In the genomic region with DNA sequence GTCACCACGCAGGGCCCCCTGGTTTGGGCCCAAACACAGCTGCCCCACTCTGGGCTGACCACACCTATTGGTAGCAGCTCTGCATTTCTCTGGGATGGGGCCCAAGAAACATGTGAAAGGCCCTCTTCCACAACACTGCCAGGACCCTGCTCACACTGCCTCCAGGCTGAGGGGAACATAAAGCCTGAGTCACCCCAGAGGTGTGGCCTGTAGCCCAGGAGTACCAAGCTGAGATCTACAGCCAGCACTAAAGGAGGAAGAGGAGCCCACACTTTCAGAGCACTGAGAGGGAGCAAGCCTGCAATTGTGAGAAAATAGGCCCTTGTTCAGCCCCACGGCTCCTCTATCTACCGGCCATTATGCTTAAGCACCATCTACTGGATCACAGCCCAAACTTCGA, we compare ENCODE assay signal across 24 cellular contexts. TPM values are rescaled to one million over a fixed set of nuclear protein-coding genes. Genes with fewer than 3 reads are reported as not detected.
DNase-seq lines count a peak whose midpoint lies in the region; ATAC-seq and TF ChIP-seq lines count a peak whose summit lies in the region.
"Had no signal": no experiment of that assay in that cellular context is flagged by ENCODE, and none has a peak within 500 bp of the region (broad histone marks: within the 10 kb centered on the region; RNA-seq: fewer than 3 reads in every experiment).

No MANE protein-coding gene starts in this region.

- CTCF ChIA-PET in activated naive CD4-positive, alpha-beta T cell treated with anti-CD3 and anti-CD28 coated beads, Interleukin-2, amount 10 ng/mL, durations not matched to agents 7 days and 5 days (lab: Charles Lee) = interaction anchor here (1.0 to 2.4 kb wide), 6 partner anchors 10 to 212 kb away, joined by 3 to 18 read pairs (median 5); a partner anchor contains a TSS
- CTCF ChIA-PET in HCT116 (lab: Charles Lee) = no interaction called here

- H3K4me2 ChIP-seq in HCT116 (ENCODE audit: low read length) = no peak overlapping the region

- ATAC-seq in HCT116 = peak; percentile 30; the same call in 1 of the 2 replicates
- peak; percentile 42 for ATAC-seq in activated T-helper 17 cell treated with anti-CD3 and anti-CD28 coated beads, Interleukin-2, amount 50 U/mL, for 72 hours (replicated peaks)
- peak; percentile 33 to 52 for ATAC-seq in stimulated activated naive B cell treated with anti-CD40 and anti-IgM and Interleukin-4, amounts not matched to agents 10 μg/mL and 1 μg/mL and 100 μg/mL, for 72 hours (replicated peaks)
- no peak for ATAC-seq in GM21576 (IDR thresholded peaks at IDR 0.05; ENCODE audit: unreplicated experiment)
- ATAC-seq: gastrocnemius medialis; HepG2; naive thymus-derived CD8-positive, alpha-beta T cell; sciatic nerve had no signal

- peaks cover 15% of the 10 kb centered on the region for H3K4me1 Mint-ChIP-seq in activated naive CD4-positive, alpha-beta T cell treated with anti-CD3 and anti-CD28 coated beads, Interleukin-2, amount 10 ng/mL, durations not matched to agents 7 days and 5 days
- no peaks in the 10 kb centered on the region for H3K4me1 Mint-ChIP-seq in activated T-helper 17 cell treated with anti-CD3 and anti-CD28 coated beads, Interleukin-2, amount 50 U/mL, for 72 hours
- peaks cover 6 to 19% of the 10 kb centered on the region in 2 donors for H3K4me1 Mint-ChIP-seq in stimulated activated naive B cell treated with anti-CD40 and anti-IgM and Interleukin-4, amounts not matched to agents 10 μg/mL and 1 μg/mL and 100 μg/mL, for 72 hours

- no peak overlapping the region for H3K27ac ChIP-seq in HCT116 (ENCODE audit: low read depth, low read length)
- H3K27ac ChIP-seq: gastrocnemius medialis, GM23248, ovary, thoracic aorta, VCaP had no signal

- TF ChIP-seq POLR2A in HCT116 (IDR thresholded peaks at IDR 0.05; ENCODE audit: borderline replicate concordance, extremely low read depth, insufficient read depth, insufficient read length) = no peak

- 0 out of 2 replicates have a peak, but pooled peaks cover 3% of the 10 kb centered on the region for H3K27me3 ChIP-seq in HCT116 (ENCODE audit: insufficient read depth, low read length)
- H3K27me3 ChIP-seq: gastrocnemius medialis, ovary had no signal

- no peak overlapping the region for H3K4me3 Mint-ChIP-seq in activated naive CD4-positive, alpha-beta T cell treated with anti-CD3 and anti-CD28 coated beads, Interleukin-2, amount 10 ng/mL, durations not matched to agents 7 days and 5 days
- H3K4me3 Mint-ChIP-seq in activated T-helper 17 cell treated with anti-CD3 and anti-CD28 coated beads, Interleukin-2, amount 50 U/mL, for 72 hours = no peak overlapping the region
- no peak overlapping the region for H3K4me3 Mint-ChIP-seq in stimulated activated naive B cell treated with anti-CD40 and anti-IgM and Interleukin-4, amounts not matched to agents 10 μg/mL and 1 μg/mL and 100 μg/mL, for 72 hours
- H3K4me3 Mint-ChIP-seq: naive thymus-derived CD8-positive, alpha-beta T cell had no signal

- no peaks in the 10 kb centered on the region for H3K36me3 Mint-ChIP-seq in activated naive CD4-positive, alpha-beta T cell treated with anti-CD3 and anti-CD28 coated beads, Interleukin-2, amount 10 ng/mL, durations not matched to agents 7 days and 5 days
- no peaks in the 10 kb centered on the region for H3K36me3 Mint-ChIP-seq in activated T-helper 17 cell treated with anti-CD3 and anti-CD28 coated beads, Interleukin-2, amount 50 U/mL, for 72 hours (ENCODE audit: low read depth)
- no peaks in the 10 kb centered on the region for H3K36me3 Mint-ChIP-seq in stimulated activated naive B cell treated with anti-CD40 and anti-IgM and Interleukin-4, amounts not matched to agents 10 μg/mL and 1 μg/mL and 100 μg/mL, for 72 hours
- H3K36me3 Mint-ChIP-seq: naive thymus-derived CD8-positive, alpha-beta T cell had no signal

- H3K4me3 ChIP-seq in HCT116 (replicated peaks in 1 of 2; ENCODE audit: low read depth in 1 of 2, low read length in 2 of 2) = no peak overlapping the region
- H3K4me3 ChIP-seq: gastrocnemius medialis, GM23248, ovary, thoracic aorta had no signal

- no peak for TF ChIP-seq RAD21 in HCT116 (IDR thresholded peaks at IDR 0.05; ENCODE audit: low read depth)

- H2AFZ ChIP-seq in HCT116 (ENCODE audit: low read depth, low read length, poor library complexity, severe bottlenecking) = no peak overlapping the region
- H2AFZ ChIP-seq: GM23248 had no signal

- no peaks in the 10 kb centered on the region for H3K27me3 Mint-ChIP-seq in activated naive CD4-positive, alpha-beta T cell treated with anti-CD3 and anti-CD28 coated beads, Interleukin-2, amount 10 ng/mL, durations not matched to agents 7 days and 5 days
- no peaks in the 10 kb centered on the region for H3K27me3 Mint-ChIP-seq in activated T-helper 17 cell treated with anti-CD3 and anti-CD28 coated beads, Interleukin-2, amount 50 U/mL, for 72 hours
- peaks cover 0 to 3% of the 10 kb centered on the region in 2 donors for H3K27me3 Mint-ChIP-seq in stimulated activated naive B cell treated with anti-CD40 and anti-IgM and Interleukin-4, amounts not matched to agents 10 μg/mL and 1 μg/mL and 100 μg/mL, for 72 hours
- H3K27me3 Mint-ChIP-seq: naive thymus-derived CD8-positive, alpha-beta T cell had no signal

- no peaks in the 10 kb centered on the region for H3K9me3 Mint-ChIP-seq in activated naive CD4-positive, alpha-beta T cell treated with anti-CD3 and anti-CD28 coated beads, Interleukin-2, amount 10 ng/mL, durations not matched to agents 7 days and 5 days
- H3K9me3 Mint-ChIP-seq in activated T-helper 17 cell treated with anti-CD3 and anti-CD28 coated beads, Interleukin-2, amount 50 U/mL, for 72 hours = no peaks in the 10 kb centered on the region
- H3K9me3 Mint-ChIP-seq in stimulated activated naive B cell treated with anti-CD40 and anti-IgM and Interleukin-4, amounts not matched to agents 10 μg/mL and 1 μg/mL and 100 μg/mL, for 72 hours = no peaks in the 10 kb centered on the region
- H3K9me3 Mint-ChIP-seq: naive thymus-derived CD8-positive, alpha-beta T cell had no signal

- no peaks in the 10 kb centered on the region for H4K20me1 ChIP-seq in HCT116 (ENCODE audit: insufficient read depth)

- no peak for TF ChIP-seq CTCF in HCT116 (IDR thresholded peaks at IDR 0.05 in 2 of 3, conservative IDR thresholded peaks at IDR 0.05 in 1 of 3; ENCODE audit: borderline replicate concordance in 1 of 3, insufficient read depth in 1 of 3, low read depth in 2 of 3, low read length in 2 of 3)

- peak; percentile 28 for DNase-seq in activated naive CD4-positive, alpha-beta T cell treated with anti-CD3 and anti-CD28 coated beads, Interleukin-2, amount 10 ng/mL, durations not matched to agents 7 days and 5 days
- DNase-seq in activated naive CD4-positive, alpha-beta T cell (lab: John Stamatoyannopoulos, UW) = no peak
- DNase-seq in HCT116 (ENCODE audit: low read depth, low spot score) (no peak), dedifferentiated amniotic fluid mesenchymal stem cell (ENCODE audit: extremely low spot score) (no peak), NCI-H1694 (lab: John Stamatoyannopoulos, UW) (no peak)
- no peak for DNase-seq in stimulated activated naive B cell treated with anti-CD40 and anti-IgM and Interleukin-4, amounts not matched to agents 10 μg/mL and 1 μg/mL and 100 μg/mL, for 72 hours
- DNase-seq: Calu3, caudate nucleus, gastrocnemius medialis, GDM1, GM23248, mesendoderm, NCI-H187, NCI-H345, ovary, Right ventricle myocardium superior had no signal

- no peaks in the 10 kb centered on the region for H3K9me3 ChIP-seq in HCT116 (ENCODE audit: control insufficient read depth in 1 of 2, insufficient read depth in 1 of 2, low read depth in 1 of 2, low read length in 2 of 2)
- H3K9me3 ChIP-seq: gastrocnemius medialis, ovary, thoracic aorta had no signal

- no peaks in the 10 kb centered on the region for H3K9me2 ChIP-seq in HCT116 (ENCODE audit: insufficient read depth)

- H3K36me3 ChIP-seq in HCT116 (ENCODE audit: control insufficient read depth in 1 of 2, insufficient read depth in 2 of 2, low read length in 2 of 2) = no peaks in the 10 kb centered on the region
- H3K36me3 ChIP-seq: gastrocnemius medialis, ovary, thoracic aorta had no signal

- RAD21 ChIA-PET in HCT116 (lab: Charles Lee; ENCODE audit: low non-redundant PET in 1 of 2, low total read pairs in 2 of 2, uncharacterized antibody in 2 of 2, unreplicated experiment in 2 of 2) = no interaction called here

- no TSS peak for BruUV-seq in HCT116 (replicated peaks; lab: Mats Ljungman, UMichigan)

- no peaks in the 10 kb centered on the region for H3K4me1 ChIP-seq in HCT116 (ENCODE audit: control insufficient read depth in 1 of 2, insufficient read depth in 2 of 2, low read length in 2 of 2)
- H3K4me1 ChIP-seq: gastrocnemius medialis had no signal

- no peak overlapping the region for H3K27ac Mint-ChIP-seq in activated naive CD4-positive, alpha-beta T cell treated with anti-CD3 and anti-CD28 coated beads, Interleukin-2, amount 10 ng/mL, durations not matched to agents 7 days and 5 days
- peak overlapping the region; percentile 14 for H3K27ac Mint-ChIP-seq in activated T-helper 17 cell treated with anti-CD3 and anti-CD28 coated beads, Interleukin-2, amount 50 U/mL, for 72 hours
- H3K27ac Mint-ChIP-seq in stimulated activated naive B cell treated with anti-CD40 and anti-IgM and Interleukin-4, amounts not matched to agents 10 μg/mL and 1 μg/mL and 100 μg/mL, for 72 hours = no peak overlapping the region
- H3K27ac Mint-ChIP-seq: naive thymus-derived CD8-positive, alpha-beta T cell had no signal

- no peaks in the 10 kb centered on the region for H3K79me2 ChIP-seq in HCT116 (ENCODE audit: insufficient read depth, low read length)

- intact Hi-C loops in HCT116 (cut with micrococcal nuclease) = no loop called here

- H3K9ac ChIP-seq in HCT116 (ENCODE audit: low read length) = no peak overlapping the region
- H3K9ac ChIP-seq: GM23248 had no signal

- POLR2A ChIA-PET in HCT116 (lab: Charles Lee) = no interaction called here

TF ChIP-seq in HCT116, 20 proteins besides CTCF, POLR2A, EP300 and RAD21 (continues in another document):
- TF ChIP-seq TCF7L2 (IDR thresholded peaks at IDR 0.05; ENCODE audit: borderline replicate concordance, extremely low read depth, insufficient read depth, insufficient read length) = no peak
- TF ChIP-seq EGR1 (IDR thresholded peaks at IDR 0.05; ENCODE audit: low read depth) = no peak

RNA-seq across cellular contexts. Expression of a gene that starts 14.4 kb away (rescaled TPM):
- not detected for total RNA-seq in HCT116 (2021; ENCODE audit: unreplicated experiment)
- polyA plus RNA-seq in HCT116 (2012) = not detected in 2 replicates
- total RNA-seq in activated T-helper 17 cell treated with anti-CD3 and anti-CD28 coated beads, Interleukin-2, amount 50 U/mL, for 72 hours = not detected
- total RNA-seq: Calu3; gastrocnemius medialis; GM23248; HepG2; naive thymus-derived CD8-positive, alpha-beta T cell; Right ventricle myocardium superior; sciatic nerve; thoracic aorta had no signal
- polyA plus RNA-seq: esophagus; GM23248; HepG2; naive thymus-derived CD8-positive, alpha-beta T cell; ovary had no signal

RNA-seq across cellular contexts. Expression of a gene that starts 23.0 kb away (rescaled TPM):
- not detected for total RNA-seq in HCT116 (2021; ENCODE audit: unreplicated experiment)
- not detected in 2 replicates for polyA plus RNA-seq in HCT116 (2012)
- not detected for total RNA-seq in activated T-helper 17 cell treated with anti-CD3 and anti-CD28 coated beads, Interleukin-2, amount 50 U/mL, for 72 hours
- total RNA-seq: Calu3; gastrocnemius medialis; GM23248; HepG2; naive thymus-derived CD8-positive, alpha-beta T cell; Right ventricle myocardium superior; sciatic nerve; thoracic aorta had no signal
- polyA plus RNA-seq: esophagus; GM23248; HepG2; naive thymus-derived CD8-positive, alpha-beta T cell; ovary had no signal

RNA-seq across cellular contexts. Expression of a gene that starts 33.2 kb away (rescaled TPM):
- total RNA-seq in HCT116 (2021; ENCODE audit: unreplicated experiment) = not detected
- polyA plus RNA-seq in HCT116 (2012) = not detected in 2 replicates
- not detected for total RNA-seq in activated T-helper 17 cell treated with anti-CD3 and anti-CD28 coated beads, Interleukin-2, amount 50 U/mL, for 72 hours
- total RNA-seq: Calu3; gastrocnemius medialis; GM23248; HepG2; naive thymus-derived CD8-positive, alpha-beta T cell; Right ventricle myocardium superior; sciatic nerve; thoracic aorta had no signal
- polyA plus RNA-seq: esophagus; GM23248; HepG2; naive thymus-derived CD8-positive, alpha-beta T cell; ovary had no signal

RNA-seq across cellular contexts. Expression of a gene that starts 37.3 kb away (rescaled TPM):
- not detected for total RNA-seq in HCT116 (2021; ENCODE audit: unreplicated experiment)
- not detected in 2 replicates for polyA plus RNA-seq in HCT116 (2012)
- total RNA-seq in activated T-helper 17 cell treated with anti-CD3 and anti-CD28 coated beads, Interleukin-2, amount 50 U/mL, for 72 hours = not detected
- total RNA-seq: Calu3; gastrocnemius medialis; GM23248; HepG2; naive thymus-derived CD8-positive, alpha-beta T cell; ovary; Right ventricle myocardium superior; sciatic nerve; thoracic aorta had no signal
- polyA plus RNA-seq: esophagus, GM23248, HepG2, ovary had no signal

RNA-seq across cellular contexts. Expression of a gene that starts 43.4 kb away (rescaled TPM):
- total RNA-seq in HCT116 (2021; ENCODE audit: unreplicated experiment) = not detected
- not detected in 2 replicates for polyA plus RNA-seq in HCT116 (2012)
- not detected for total RNA-seq in activated T-helper 17 cell treated with anti-CD3 and anti-CD28 coated beads, Interleukin-2, amount 50 U/mL, for 72 hours
- total RNA-seq: Calu3; gastrocnemius medialis; GM23248; HepG2; naive thymus-derived CD8-positive, alpha-beta T cell; ovary; Right ventricle myocardium superior; sciatic nerve; thoracic aorta had no signal
- polyA plus RNA-seq: esophagus; GM23248; HepG2; naive thymus-derived CD8-positive, alpha-beta T cell had no signal
